23 cellular contexts compared by ENCODE assay signal in the genomic region with DNA sequence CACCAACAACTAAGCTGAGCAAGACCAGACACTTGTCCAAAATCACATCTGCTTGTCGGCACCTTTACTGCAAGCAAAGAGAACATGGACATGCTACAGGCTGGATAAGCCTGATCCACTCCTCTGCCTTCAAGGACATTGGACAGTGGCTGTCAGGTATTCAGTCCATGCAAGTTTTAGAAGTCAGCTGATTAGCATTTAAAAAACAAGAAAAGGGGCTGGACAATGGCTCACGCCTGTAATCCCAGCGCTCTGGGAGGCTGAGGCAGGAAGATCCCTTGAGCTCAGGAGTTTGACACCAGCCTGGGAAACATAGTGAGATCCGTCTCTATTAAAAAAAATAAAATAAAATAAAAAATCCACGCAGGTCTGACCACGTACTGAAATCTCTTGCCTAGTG.
"Had no signal": no experiment of that assay in that cellular context is flagged by ENCODE, and none has a peak within 500 bp of the region (broad histone marks: within the 10 kb centered on the region; RNA-seq: fewer than 3 reads in every experiment).

No MANE protein-coding gene starts in this region.

- H3K4me3 Mint-ChIP-seq: activated CD4-positive, alpha-beta T cell treated with anti-CD3 and anti-CD28 coated beads for 36 hours; activated CD8-positive, alpha-beta memory T cell treated with anti-CD3 and anti-CD28 coated beads, Interleukin-2, amount 10 ng/mL, durations not matched to agents 7 days and 5 days; activated CD8-positive, alpha-beta T cell treated with anti-CD3 and anti-CD28 coated beads, Interleukin-2, amount 10 ng/mL, durations not matched to agents 7 days and 5 days; natural killer cell; stimulated activated naive B cell treated with anti-CD40 and anti-IgM and Interleukin-4, amounts not matched to agents 10 μg/mL and 1 μg/mL and 100 μg/mL, for 72 hours had no signal

- H3K27me3 ChIP-seq: breast epithelium, left lung, suprapubic skin, tibial artery, upper lobe of right lung had no signal

- H3K9me3 ChIP-seq: breast epithelium, left lung, lower lobe of right lung, suprapubic skin, tibial artery, upper lobe of right lung had no signal

- DNase-seq: activated CD4-positive, alpha-beta T cell treated with anti-CD3 and anti-CD28 coated beads for 36 hours; activated CD4-positive, CD25-positive, alpha-beta regulatory T cell; activated CD8-positive, alpha-beta memory T cell treated with anti-CD3 and anti-CD28 coated beads, Interleukin-2, amount 10 ng/mL, durations not matched to agents 7 days and 5 days; activated CD8-positive, alpha-beta T cell treated with anti-CD3 and anti-CD28 coated beads, Interleukin-2, amount 10 ng/mL, durations not matched to agents 7 days and 5 days; activated naive CD4-positive, alpha-beta T cell; activated T-cell treated with anti-CD3 and anti-CD28 coated beads, Interleukin-2, amount 50 U/mL, for 48 hours; central memory CD4-positive, alpha-beta T cell; dermis blood vessel endothelial cell; effector CD4-positive, alpha-beta T cell; left lung; lower lobe of right lung; mesenchymal stem cell; natural killer cell; small intestine; stimulated activated CD4-positive, alpha-beta T cell treated with anti-CD3 and anti-CD28 coated beads, Interleukin-4, amount 100 ng/mL, for 24 hours; stimulated activated naive B cell treated with anti-CD40 and anti-IgM and Interleukin-4, amounts not matched to agents 10 μg/mL and 1 μg/mL and 100 μg/mL, for 72 hours; tibial artery; upper lobe of right lung had no signal

- H3K27me3 Mint-ChIP-seq: activated CD4-positive, alpha-beta T cell treated with anti-CD3 and anti-CD28 coated beads for 36 hours; activated CD8-positive, alpha-beta memory T cell treated with anti-CD3 and anti-CD28 coated beads, Interleukin-2, amount 10 ng/mL, durations not matched to agents 7 days and 5 days; stimulated activated naive B cell treated with anti-CD40 and anti-IgM and Interleukin-4, amounts not matched to agents 10 μg/mL and 1 μg/mL and 100 μg/mL, for 72 hours had no signal

- ATAC-seq: activated CD4-positive, alpha-beta T cell treated with anti-CD3 and anti-CD28 coated beads for 36 hours; activated CD8-positive, alpha-beta memory T cell treated with anti-CD3 and anti-CD28 coated beads, Interleukin-2, amount 10 ng/mL, durations not matched to agents 7 days and 5 days; activated CD8-positive, alpha-beta T cell treated with anti-CD3 and anti-CD28 coated beads, Interleukin-2, amount 10 ng/mL, durations not matched to agents 7 days and 5 days; activated naive CD4-positive, alpha-beta T cell treated with anti-CD3 and anti-CD28 coated beads, Interleukin-2, amount 50 U/mL, for 72 hours; left lung; lower lobe of right lung; natural killer cell; sciatic nerve; stimulated activated naive B cell treated with anti-CD40 and anti-IgM and Interleukin-4, amounts not matched to agents 10 μg/mL and 1 μg/mL and 100 μg/mL, for 72 hours; upper lobe of right lung had no signal

- H3K9me3 Mint-ChIP-seq: activated naive CD4-positive, alpha-beta T cell treated with anti-CD3 and anti-CD28 coated beads, Interleukin-2, amount 50 U/mL, for 72 hours; natural killer cell; stimulated activated naive B cell treated with anti-CD40 and anti-IgM and Interleukin-4, amounts not matched to agents 10 μg/mL and 1 μg/mL and 100 μg/mL, for 72 hours had no signal

- H3K4me3 ChIP-seq: breast epithelium, left lung, lower lobe of right lung, suprapubic skin, tibial artery, upper lobe of right lung had no signal

- H3K4me1 ChIP-seq: breast epithelium, left lung, lower lobe of right lung, suprapubic skin, tibial artery, upper lobe of right lung had no signal

- H3K27ac ChIP-seq: epithelial cell of prostate, left lung, lower lobe of right lung, suprapubic skin, tibial artery, upper lobe of right lung had no signal

- H3K27ac Mint-ChIP-seq: activated CD4-positive, alpha-beta T cell treated with anti-CD3 and anti-CD28 coated beads for 36 hours; activated CD8-positive, alpha-beta memory T cell treated with anti-CD3 and anti-CD28 coated beads, Interleukin-2, amount 10 ng/mL, durations not matched to agents 7 days and 5 days; activated CD8-positive, alpha-beta T cell treated with anti-CD3 and anti-CD28 coated beads, Interleukin-2, amount 10 ng/mL, durations not matched to agents 7 days and 5 days; activated naive CD4-positive, alpha-beta T cell treated with anti-CD3 and anti-CD28 coated beads, Interleukin-2, amount 50 U/mL, for 72 hours; natural killer cell; stimulated activated naive B cell treated with anti-CD40 and anti-IgM and Interleukin-4, amounts not matched to agents 10 μg/mL and 1 μg/mL and 100 μg/mL, for 72 hours had no signal

- H3K4me1 Mint-ChIP-seq: activated CD4-positive, alpha-beta T cell treated with anti-CD3 and anti-CD28 coated beads for 36 hours; activated CD8-positive, alpha-beta memory T cell treated with anti-CD3 and anti-CD28 coated beads, Interleukin-2, amount 10 ng/mL, durations not matched to agents 7 days and 5 days; natural killer cell had no signal
